ENCODE assay signal across 25 cellular contexts in genomic region chr2:174035117-174035516, GRCh38.
DNase-seq lines count a peak whose midpoint lies in the region; ATAC-seq, FAIRE-seq and TF ChIP-seq lines count a peak whose summit lies in the region.
"Had no signal": no experiment of that assay in that cellular context is flagged by ENCODE, and none has a peak within 500 bp of the region (broad histone marks: within the 10 kb centered on the region; RNA-seq: fewer than 3 reads in every experiment).

No MANE protein-coding gene starts in this region.

- H3K27ac ChIP-seq in A549: peak overlapping the region in 1 of 2 experiments; percentile 90; a peak in 3 of 6 replicates
- no peak overlapping the region for H3K27ac ChIP-seq in HCT116 (ENCODE audit: low read depth, low read length)
- H3K27ac ChIP-seq in neutrophil: peak overlapping the region; percentile 94
- H3K27ac ChIP-seq: SJCRH30 had no signal

- CTCF ChIA-PET in A549 (lab: Yijun Ruan, JAX) (interaction anchor here (1.1 to 1.8 kb wide), 4 partner anchors 10 to 65 kb away, joined by 3 to 6 read pairs (median 4); no protein-coding TSS in a partner anchor), HCT116 (lab: Charles Lee) (no interaction called here)

- TF ChIP-seq RAD21 in A549 (conservative IDR thresholded peaks at IDR 0.05 in 1 of 2, IDR thresholded peaks at IDR 0.05 in 1 of 2) (no peak), HCT116 (IDR thresholded peaks at IDR 0.05; ENCODE audit: low read depth) (no peak)

- no peak for TF ChIP-seq CTCF in A549 (IDR thresholded peaks at IDR 0.05)
- no peak for TF ChIP-seq CTCF in HCT116 (IDR thresholded peaks at IDR 0.05 in 2 of 3, conservative IDR thresholded peaks at IDR 0.05 in 1 of 3; ENCODE audit: borderline replicate concordance in 1 of 3, insufficient read depth in 1 of 3, low read depth in 2 of 3, low read length in 2 of 3)
- TF ChIP-seq CTCF in neutrophil (IDR thresholded peaks at IDR 0.05): no peak

- FAIRE-seq in A549 (lab: Jason Lieb, UNC): no peak
- FAIRE-seq: D721Med, HepG2 had no signal

- POLR2A ChIA-PET in A549 (lab: Yijun Ruan, JAX): interaction anchor here (1.3 kb wide), 1 partner anchor 306 kb away, joined by 3 read pairs; no protein-coding TSS in a partner anchor
- POLR2A ChIA-PET in HCT116 (lab: Charles Lee): no interaction called here

- no peaks in the 10 kb centered on the region for H3K9me3 ChIP-seq in A549
- H3K9me3 ChIP-seq in HCT116 (ENCODE audit: control insufficient read depth in 1 of 2, insufficient read depth in 1 of 2, low read depth in 1 of 2, low read length in 2 of 2): no peaks in the 10 kb centered on the region
- H3K9me3 ChIP-seq in adipocyte (ENCODE audit: control insufficient read depth, low read length): no peaks in the 10 kb centered on the region
- H3K9me3 ChIP-seq in neutrophil: no peaks in the 10 kb centered on the region
- H3K9me3 ChIP-seq: Peyer's patch, SJCRH30 had no signal

- DNase-seq in A549 (ENCODE audit: low read depth in 1 of 2, low spot score in 1 of 2): no peak
- DNase-seq in HCT116 (ENCODE audit: low read depth, low spot score): no peak
- DNase-seq in adipocyte (ENCODE audit: low read depth): no peak
- no peak for DNase-seq in SW 1271 (lab: John Stamatoyannopoulos, UW)
- DNase-seq: 8988T; EL; HCEC 1CT; KG1; NCI-H1105; NCI-H146; NCI-H2029 treated with DMSO at 0.1 percent for 48 hours; NCI-H2171; NCI-H345; NCI-H524; NCI-H774; NK-92 treated with Interleukin-12 subunit alpha and Interleukin-12 subunit beta, amount 100 ng/mL, for 24 hours; Peyer's patch; SJCRH30 had no signal

- H3K4me1 ChIP-seq in A549 (peaks cover 86% of the 10 kb centered on the region), HCT116 (ENCODE audit: control insufficient read depth in 1 of 2, insufficient read depth in 2 of 2, low read length in 2 of 2) (peaks cover 21 to 57% of the 10 kb centered on the region in 2 experiments), adipocyte (ENCODE audit: control insufficient read depth, insufficient read depth, low read length) (peaks cover 38% of the 10 kb centered on the region), neutrophil (ENCODE audit: control insufficient read depth in 1 of 2, insufficient read depth in 1 of 2, low read depth in 1 of 2, low read length in 1 of 2) (peaks cover 85 to 98% of the 10 kb centered on the region in 2 experiments)

- no peaks in the 10 kb centered on the region for H4K20me1 ChIP-seq in HCT116 (ENCODE audit: insufficient read depth)

- RAD21 ChIA-PET in HCT116 (lab: Charles Lee; ENCODE audit: low non-redundant PET in 1 of 2, low total read pairs in 2 of 2, uncharacterized antibody in 2 of 2, unreplicated experiment in 2 of 2): interaction anchor here in 1 of 2 experiments (0.8 kb wide), 1 partner anchor 306 kb away, joined by 3 read pairs; no protein-coding TSS in a partner anchor

- TF ChIP-seq POLR2A in A549 (IDR thresholded peaks at IDR 0.05; ENCODE audit: low read length): no peak
- no peak for TF ChIP-seq POLR2A in HCT116 (IDR thresholded peaks at IDR 0.05; ENCODE audit: borderline replicate concordance, extremely low read depth, insufficient read depth, insufficient read length)

- no TSS peak for BruUV-seq in HCT116 (replicated peaks; lab: Mats Ljungman, UMichigan)

- H3K79me2 ChIP-seq in HCT116 (ENCODE audit: insufficient read depth, low read length): no peaks in the 10 kb centered on the region

- H3K4me2 ChIP-seq in A549 (peak overlapping the region; percentile 35; the same call in 2 of the 3 replicates), HCT116 (ENCODE audit: low read length) (no peak overlapping the region)
- H3K4me2 ChIP-seq: GM23338 had no signal

- H3K36me3 ChIP-seq in HCT116 (ENCODE audit: control insufficient read depth in 1 of 2, insufficient read depth in 2 of 2, low read length in 2 of 2) (no peaks in the 10 kb centered on the region), adipocyte (ENCODE audit: control insufficient read depth, insufficient read depth, low read length, severe bottlenecking) (no peaks in the 10 kb centered on the region), neutrophil (no peaks in the 10 kb centered on the region)
- H3K36me3 ChIP-seq: Peyer's patch, SJCRH30 had no signal

- no peak overlapping the region for H3K9ac ChIP-seq in HCT116 (ENCODE audit: low read length)
- peak overlapping the region; percentile 82 for H3K9ac ChIP-seq in adipocyte (ENCODE audit: low read length)

- peak overlapping the region; percentile 40 for H2AFZ ChIP-seq in HCT116 (ENCODE audit: low read depth, low read length, poor library complexity, severe bottlenecking)
- H2AFZ ChIP-seq: GM23338 had no signal

- no peaks in the 10 kb centered on the region for H3K9me2 ChIP-seq in HCT116 (ENCODE audit: insufficient read depth)

- intact Hi-C loops in HCT116 (cut with micrococcal nuclease): no loop called here

- TF ChIP-seq EP300 in A549 (IDR thresholded peaks at IDR 0.05): no peak

- ATAC-seq in A549 (no peak), HCT116 (no peak), HG02885 (IDR thresholded peaks at IDR 0.05; ENCODE audit: poor library complexity, unreplicated experiment) (no peak), GM21576 (IDR thresholded peaks at IDR 0.05; ENCODE audit: unreplicated experiment) (no peak), GM21529 (IDR thresholded peaks at IDR 0.05; ENCODE audit: unreplicated experiment) (no peak)
- ATAC-seq: HepG2 had no signal

- no peaks in the 10 kb centered on the region for H3K27me3 ChIP-seq in HCT116 (ENCODE audit: insufficient read depth, low read length)
- H3K27me3 ChIP-seq in adipocyte (replicated peaks; ENCODE audit: control insufficient read depth, insufficient read depth, low read length): no peaks in the 10 kb centered on the region
- H3K27me3 ChIP-seq in neutrophil: no peaks in the 10 kb centered on the region
- H3K27me3 ChIP-seq: Peyer's patch, SJCRH30 had no signal

- H3K4me3 ChIP-seq in A549: no peak overlapping the region
- no peak overlapping the region for H3K4me3 ChIP-seq in HCT116 (replicated peaks in 1 of 2; ENCODE audit: low read depth in 1 of 2, low read length in 2 of 2)
- no peak overlapping the region for H3K4me3 ChIP-seq in adipocyte (ENCODE audit: low read length)
- H3K4me3 ChIP-seq in neutrophil (ENCODE audit: low read depth in 1 of 2, low read length in 1 of 2): no peak overlapping the region
- H3K4me3 ChIP-seq: GM23338, Peyer's patch, SJCRH30 had no signal

- WGBS in A549 (ENCODE audit: missing lambda C conversion rate): 68% methylated on average over 3 of the region's 3 CpGs

TF ChIP-seq in A549, 52 proteins besides CTCF, POLR2A, EP300 and RAD21 (continues in another document):
- TF ChIP-seq HOXA7 (CRISPR knock-in tag; IDR thresholded peaks at IDR 0.05) (no peak), BCL3 (IDR thresholded peaks at IDR 0.05) (no peak), HOXB5 (CRISPR knock-in tag; IDR thresholded peaks at IDR 0.05) (no peak), NR3C1 (IDR thresholded peaks at IDR 0.05) (no peak), POLR2AphosphoS2 (conservative IDR thresholded peaks at IDR 0.05; ENCODE audit: low read length) (no peak), ATOH8 (CRISPR knock-in tag; IDR thresholded peaks at IDR 0.05; ENCODE audit: low read depth) (no peak), RCOR1 (IDR thresholded peaks at IDR 0.05; ENCODE audit: low read depth, low read length) (no peak), NPAS2 (CRISPR knock-in tag; IDR thresholded peaks at IDR 0.05; ENCODE audit: borderline replicate concordance) (no peak), ESRRA (IDR thresholded peaks at IDR 0.05; ENCODE audit: borderline replicate concordance, low read length) (no peak)

TF ChIP-seq in HCT116, 20 proteins besides CTCF, POLR2A, EP300 and RAD21 (continues in another document):
- TF ChIP-seq FOSL1 (IDR thresholded peaks at IDR 0.05; ENCODE audit: low read depth) (no peak), JUND (IDR thresholded peaks at IDR 0.05) (no peak), SRF (IDR thresholded peaks at IDR 0.05; ENCODE audit: low read depth) (no peak), TCF7L2 (IDR thresholded peaks at IDR 0.05; ENCODE audit: borderline replicate concordance, extremely low read depth, insufficient read depth, insufficient read length) (no peak), MAX (IDR thresholded peaks at IDR 0.05) (no peak), ZNF274 (IDR thresholded peaks at IDR 0.05; ENCODE audit: low read depth, low read length) (no peak), ELF1 (IDR thresholded peaks at IDR 0.05; ENCODE audit: borderline replicate concordance, low read depth) (no peak), ZFX (IDR thresholded peaks at IDR 0.05) (no peak), REST (IDR thresholded peaks at IDR 0.05; ENCODE audit: low read depth) (no peak)
